ENCODE assay signal across 22 cellular contexts in genomic region chr2:240573071-240573515, GRCh38.
"Had no signal": no experiment of that assay in that cellular context is flagged by ENCODE, and none has a peak within 500 bp of the region (broad histone marks: within the 10 kb centered on the region; RNA-seq: fewer than 3 reads in every experiment).

No MANE protein-coding gene starts in this region.

- ATAC-seq: activated naive CD4-positive, alpha-beta T cell treated with anti-CD3 and anti-CD28 coated beads, Interleukin-2, amount 50 U/mL, for 72 hours had no signal

- H3K4me3 Mint-ChIP-seq: activated CD4-positive, alpha-beta memory T cell treated with anti-CD3 and anti-CD28 coated beads for 36 hours; brain; central memory CD8-positive, alpha-beta T cell; mesothelial cell of epicardium; neural progenitor cell had no signal

- H2AFZ ChIP-seq: neural progenitor cell, parathyroid adenoma had no signal

- H3K79me2 ChIP-seq: parathyroid adenoma had no signal

- H3K4me1 Mint-ChIP-seq: neural progenitor cell had no signal

- H3K36me3 ChIP-seq: neural progenitor cell had no signal

- H3K27me3 Mint-ChIP-seq: activated CD4-positive, alpha-beta memory T cell treated with anti-CD3 and anti-CD28 coated beads for 36 hours; brain; central memory CD8-positive, alpha-beta T cell had no signal

- H3K36me3 Mint-ChIP-seq: activated naive CD4-positive, alpha-beta T cell treated with anti-CD3 and anti-CD28 coated beads, Interleukin-2, amount 50 U/mL, for 72 hours; brain; mesothelial cell of epicardium; neural progenitor cell had no signal

- H3K27ac ChIP-seq: neural progenitor cell, parathyroid adenoma, transverse colon had no signal

- H3K4me2 ChIP-seq: neural progenitor cell had no signal

- H3K27ac Mint-ChIP-seq: activated CD4-positive, alpha-beta memory T cell treated with anti-CD3 and anti-CD28 coated beads for 36 hours; activated naive CD4-positive, alpha-beta T cell treated with anti-CD3 and anti-CD28 coated beads, Interleukin-2, amount 50 U/mL, for 72 hours; brain; mesothelial cell of epicardium; neural progenitor cell had no signal

- H3K4me1 ChIP-seq: neural progenitor cell, parathyroid adenoma had no signal

- H3K9me3 Mint-ChIP-seq: activated CD4-positive, alpha-beta memory T cell treated with anti-CD3 and anti-CD28 coated beads for 36 hours; activated naive CD4-positive, alpha-beta T cell treated with anti-CD3 and anti-CD28 coated beads, Interleukin-2, amount 50 U/mL, for 72 hours; brain; central memory CD8-positive, alpha-beta T cell; mesothelial cell of epicardium; neural progenitor cell had no signal

- H3K27me3 ChIP-seq: transverse colon had no signal

- H3K4me3 ChIP-seq: lung, neural progenitor cell, transverse colon had no signal

- H3K9me3 ChIP-seq: transverse colon had no signal

- DNase-seq: activated CD4-positive, alpha-beta memory T cell treated with anti-CD3 and anti-CD28 coated beads for 36 hours; activated T-cell treated with anti-CD3 and anti-CD28 coated beads, Interleukin-2, amount 50 U/mL, for 48 hours; amygdala; cortex of kidney; effector CD4-positive, alpha-beta T cell; foreskin fibroblast; hypothalamus; retina; small intestine; stimulated activated CD4-positive, alpha-beta T cell treated with anti-CD3 and anti-CD28 coated beads, Interleukin-4, amount 100 ng/mL, for 4 hours; stimulated activated CD8-positive, alpha-beta memory T cell treated with anti-CD3 and anti-CD28 coated beads, Interleukin-4, amount 100 ng/mL, for 48 hours; stimulated activated naive CD4-positive, alpha-beta T cell treated with Interleukin-2 at 50 U/mL for 16 hours; substantia nigra; T-helper 9 cell; transverse colon had no signal
